ENCODE assay signal across 1 cellular context in the genomic region with DNA sequence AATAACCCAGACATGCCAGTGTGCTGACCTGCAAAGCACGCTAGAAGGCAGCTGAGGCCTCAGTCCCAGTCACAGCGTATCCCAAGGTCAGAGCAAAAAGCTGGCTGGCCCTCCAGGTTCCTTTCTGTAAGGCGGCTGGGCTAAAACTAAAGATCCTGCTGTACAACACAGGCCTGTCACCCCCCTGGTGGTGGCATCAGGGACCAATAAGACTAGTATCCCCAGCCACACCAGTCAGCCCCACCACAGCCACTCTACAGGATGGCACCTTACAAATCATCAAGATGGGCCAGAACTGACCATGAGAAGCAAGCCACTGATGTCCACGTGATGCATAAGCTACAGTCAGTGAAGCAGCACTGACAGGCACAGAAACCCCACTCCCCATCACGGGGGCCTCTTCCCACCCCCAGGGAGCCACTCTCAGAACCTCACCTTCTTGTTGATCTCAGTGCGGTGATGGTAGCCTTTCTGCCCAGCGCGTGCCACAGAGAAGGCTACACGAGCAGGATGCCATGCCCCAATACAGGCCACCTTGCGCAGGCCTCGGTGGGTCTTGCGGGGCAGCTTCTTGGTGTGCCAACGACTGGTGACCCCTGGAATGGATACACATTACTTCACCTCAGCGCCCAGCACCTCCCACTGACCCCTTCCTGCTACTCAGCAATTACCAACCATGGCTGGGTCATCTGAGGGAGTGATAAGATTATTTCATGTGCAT.
TF ChIP-seq lines count a peak whose summit lies in the region.

No MANE protein-coding gene starts in this region.

TF ChIP-seq in HCT116, 20 proteins besides CTCF, POLR2A, EP300 and RAD21:
- TF ChIP-seq, protein P1, sequence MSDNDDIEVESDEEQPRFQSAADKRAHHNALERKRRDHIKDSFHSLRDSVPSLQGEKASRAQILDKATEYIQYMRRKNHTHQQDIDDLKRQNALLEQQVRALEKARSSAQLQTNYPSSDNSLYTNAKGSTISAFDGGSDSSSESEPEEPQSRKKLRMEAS (IDR thresholded peaks at IDR 0.05): no peak
- peak; percentile 3; the same call in 1 of the 2 replicates for TF ChIP-seq POLR2AphosphoS5 (IDR thresholded peaks at IDR 0.05; ENCODE audit: low read depth, low read length)
